1 cellular context compared by ENCODE assay signal in the genomic region with DNA sequence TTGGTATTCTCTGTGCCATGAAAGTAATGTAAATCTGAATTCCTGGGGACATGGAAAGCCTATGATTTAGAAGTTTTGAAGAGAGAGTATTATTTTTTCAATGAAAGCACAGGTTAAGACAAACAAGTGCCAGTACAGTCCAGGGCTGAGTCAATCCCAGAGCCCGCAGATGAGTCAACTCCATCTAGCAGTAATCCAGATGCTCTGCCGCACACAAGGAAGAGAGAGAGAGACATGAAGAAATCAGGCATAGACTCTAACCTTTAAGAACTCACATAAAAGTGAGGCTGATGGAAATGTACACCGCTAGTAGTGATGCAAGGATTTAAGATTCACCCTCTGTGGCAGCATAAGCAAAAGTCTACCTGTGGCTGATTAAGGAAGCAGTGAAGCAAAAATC.
TF ChIP-seq lines count a peak whose summit lies in the region.

No MANE protein-coding gene starts in this region.

TF ChIP-seq in A549, 52 proteins besides CTCF, POLR2A, EP300 and RAD21 (continued from another document):
- TF ChIP-seq SREBF2 (IDR thresholded peaks at IDR 0.05) (no peak), POLR2AphosphoS2 (conservative IDR thresholded peaks at IDR 0.05; ENCODE audit: low read length) (no peak), ZFP36 (IDR thresholded peaks at IDR 0.05; ENCODE audit: borderline replicate concordance, partially characterized antibody) (no peak), SMC3 (IDR thresholded peaks at IDR 0.05) (peak; percentile 44; the same call in 2 of the 3 replicates), NR3C1 (IDR thresholded peaks at IDR 0.05) (no peak), TP53 (CRISPR knock-in tag; IDR thresholded peaks at IDR 0.05) (no peak), ESRRA (IDR thresholded peaks at IDR 0.05; ENCODE audit: borderline replicate concordance, low read length) (no peak), NFE2L2 (conservative IDR thresholded peaks at IDR 0.05; ENCODE audit: low read length) (no peak), FOSB (CRISPR knock-in tag; IDR thresholded peaks at IDR 0.05) (no peak), FOXS1 (CRISPR knock-in tag; IDR thresholded peaks at IDR 0.05) (no peak), CBX8 (IDR thresholded peaks at IDR 0.05) (no peak), ZC3H11A (IDR thresholded peaks at IDR 0.05) (no peak)
- TF ChIP-seq, protein P1, sequence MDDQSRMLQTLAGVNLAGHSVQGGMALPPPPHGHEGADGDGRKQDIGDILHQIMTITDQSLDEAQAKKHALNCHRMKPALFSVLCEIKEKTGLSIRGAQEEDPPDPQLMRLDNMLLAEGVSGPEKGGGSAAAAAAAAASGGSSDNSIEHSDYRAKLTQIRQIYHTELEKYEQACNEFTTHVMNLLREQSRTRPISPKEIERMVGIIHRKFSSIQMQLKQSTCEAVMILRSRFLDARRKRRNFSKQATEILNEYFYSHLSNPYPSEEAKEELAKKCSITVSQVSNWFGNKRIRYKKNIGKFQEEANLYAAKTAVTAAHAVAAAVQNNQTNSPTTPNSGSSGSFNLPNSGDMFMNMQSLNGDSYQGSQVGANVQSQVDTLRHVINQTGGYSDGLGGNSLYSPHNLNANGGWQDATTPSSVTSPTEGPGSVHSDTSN (IDR thresholded peaks at IDR 0.05): no peak
- TF ChIP-seq, protein P2, sequence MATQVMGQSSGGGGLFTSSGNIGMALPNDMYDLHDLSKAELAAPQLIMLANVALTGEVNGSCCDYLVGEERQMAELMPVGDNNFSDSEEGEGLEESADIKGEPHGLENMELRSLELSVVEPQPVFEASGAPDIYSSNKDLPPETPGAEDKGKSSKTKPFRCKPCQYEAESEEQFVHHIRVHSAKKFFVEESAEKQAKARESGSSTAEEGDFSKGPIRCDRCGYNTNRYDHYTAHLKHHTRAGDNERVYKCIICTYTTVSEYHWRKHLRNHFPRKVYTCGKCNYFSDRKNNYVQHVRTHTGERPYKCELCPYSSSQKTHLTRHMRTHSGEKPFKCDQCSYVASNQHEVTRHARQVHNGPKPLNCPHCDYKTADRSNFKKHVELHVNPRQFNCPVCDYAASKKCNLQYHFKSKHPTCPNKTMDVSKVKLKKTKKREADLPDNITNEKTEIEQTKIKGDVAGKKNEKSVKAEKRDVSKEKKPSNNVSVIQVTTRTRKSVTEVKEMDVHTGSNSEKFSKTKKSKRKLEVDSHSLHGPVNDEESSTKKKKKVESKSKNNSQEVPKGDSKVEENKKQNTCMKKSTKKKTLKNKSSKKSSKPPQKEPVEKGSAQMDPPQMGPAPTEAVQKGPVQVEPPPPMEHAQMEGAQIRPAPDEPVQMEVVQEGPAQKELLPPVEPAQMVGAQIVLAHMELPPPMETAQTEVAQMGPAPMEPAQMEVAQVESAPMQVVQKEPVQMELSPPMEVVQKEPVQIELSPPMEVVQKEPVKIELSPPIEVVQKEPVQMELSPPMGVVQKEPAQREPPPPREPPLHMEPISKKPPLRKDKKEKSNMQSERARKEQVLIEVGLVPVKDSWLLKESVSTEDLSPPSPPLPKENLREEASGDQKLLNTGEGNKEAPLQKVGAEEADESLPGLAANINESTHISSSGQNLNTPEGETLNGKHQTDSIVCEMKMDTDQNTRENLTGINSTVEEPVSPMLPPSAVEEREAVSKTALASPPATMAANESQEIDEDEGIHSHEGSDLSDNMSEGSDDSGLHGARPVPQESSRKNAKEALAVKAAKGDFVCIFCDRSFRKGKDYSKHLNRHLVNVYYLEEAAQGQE (IDR thresholded peaks at IDR 0.05): no peak
- TF ChIP-seq, protein P3, sequence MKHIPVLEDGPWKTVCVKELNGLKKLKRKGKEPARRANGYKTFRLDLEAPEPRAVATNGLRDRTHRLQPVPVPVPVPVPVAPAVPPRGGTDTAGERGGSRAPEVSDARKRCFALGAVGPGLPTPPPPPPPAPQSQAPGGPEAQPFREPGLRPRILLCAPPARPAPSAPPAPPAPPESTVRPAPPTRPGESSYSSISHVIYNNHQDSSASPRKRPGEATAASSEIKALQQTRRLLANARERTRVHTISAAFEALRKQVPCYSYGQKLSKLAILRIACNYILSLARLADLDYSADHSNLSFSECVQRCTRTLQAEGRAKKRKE (CRISPR knock-in tag; IDR thresholded peaks at IDR 0.05; ENCODE audit: low read depth): no peak
